9 cellular contexts compared by ENCODE assay signal in the genomic region with DNA sequence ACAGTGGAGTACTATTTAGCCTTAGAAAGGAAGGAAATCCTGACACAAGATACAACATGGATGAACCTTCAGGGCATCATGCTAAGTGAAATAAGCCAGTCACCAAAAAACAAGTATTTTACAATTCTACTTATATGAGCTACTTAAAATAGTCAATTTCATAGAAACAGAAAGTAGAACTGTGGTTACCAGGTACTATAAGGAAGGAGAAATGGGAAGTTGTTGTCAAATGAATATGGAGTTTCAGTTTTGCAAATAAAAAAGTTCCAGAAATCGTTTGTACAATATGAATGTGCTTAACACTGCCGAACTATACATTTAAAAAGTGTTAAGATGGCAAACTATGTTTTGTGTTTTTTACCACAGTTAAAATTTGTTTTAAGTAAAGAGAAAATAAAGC. TPM values are rescaled to one million over a fixed set of nuclear protein-coding genes. Genes with fewer than 3 reads are reported as not detected.
DNase-seq lines count a peak whose midpoint lies in the region; ATAC-seq, FAIRE-seq and TF ChIP-seq lines count a peak whose summit lies in the region.
"Had no signal": no experiment of that assay in that cellular context is flagged by ENCODE, and none has a peak within 500 bp of the region (broad histone marks: within the 10 kb centered on the region; RNA-seq: fewer than 3 reads in every experiment).

No MANE protein-coding gene starts in this region.

- no TSS peak for BruUV-seq in GM12878 (replicated peaks; lab: Mats Ljungman, UMichigan)

- H4K20me1 ChIP-seq in GM12878 (ENCODE audit: control insufficient read depth, insufficient read depth), result no peaks in the 10 kb centered on the region

- H2BK5ac ChIP-seq in mesendoderm (ENCODE audit: low read length), result no peak overlapping the region

- no peak overlapping the region for H3K9ac ChIP-seq in GM12878 (ENCODE audit: control insufficient read depth, insufficient read depth, low read length)
- no peak overlapping the region for H3K9ac ChIP-seq in mesendoderm (ENCODE audit: low read length)

- no peaks in the 10 kb centered on the region for H3K27me3 ChIP-seq in GM12878 (replicated peaks in 1 of 2; ENCODE audit: control insufficient read depth in 2 of 2, insufficient read depth in 2 of 2, low read length in 1 of 2)
- no peaks in the 10 kb centered on the region for H3K27me3 ChIP-seq in mesendoderm (ENCODE audit: insufficient read depth, low read length, poor library complexity)
- H3K27me3 ChIP-seq: esophagus squamous epithelium had no signal

- H3K4me1 ChIP-seq in GM12878 (ENCODE audit: control insufficient read depth, insufficient read depth, low read length) (peaks cover 14% of the 10 kb centered on the region), mesendoderm (ENCODE audit: control insufficient read depth, low read depth, low read length) (no peaks in the 10 kb centered on the region)

- SMC1A ChIA-PET in GM12878 (lab: Charles Lee; ENCODE audit: uncharacterized antibody, unreplicated experiment), result interaction anchor here (0.6 to 1.8 kb wide), 8 partner anchors 11 to 107 kb away, joined by 3 to 12 read pairs (median 4); no protein-coding TSS in a partner anchor

- H3K79me1 ChIP-seq in mesendoderm (ENCODE audit: low read length), result no peaks in the 10 kb centered on the region

- POLR2A ChIA-PET in GM12878 (lab: Charles Lee), result interaction anchor here (0.6 kb wide), 1 partner anchor 17 kb away, joined by 3 read pairs; no protein-coding TSS in a partner anchor

- DNase-seq in GM12878 (ENCODE audit: low read depth, low spot score) (peak; percentile 48), NCI-H2196 treated with DMSO at 0.1 percent for 48 hours (lab: John Stamatoyannopoulos, UW; ENCODE audit: unreplicated experiment) (no peak), mesendoderm (no peak), GDM1 (lab: John Stamatoyannopoulos, UW) (no peak)
- DNase-seq in effector CD8-positive, alpha-beta T cell (lab: John Stamatoyannopoulos, UW), result no peak
- DNase-seq: esophagus squamous epithelium had no signal

- no peak for TF ChIP-seq RAD21 in GM12878 (IDR thresholded peaks at IDR 0.05; ENCODE audit: insufficient read depth, low read depth, low read length)

- 0 out of 4 replicates have a peak, but pooled peaks have one; percentile 24 to 50 for TF ChIP-seq EP300 in GM12878 (IDR thresholded peaks at IDR 0.05; ENCODE audit: borderline replicate concordance in 1 of 2, control insufficient read depth in 1 of 2, low read depth in 2 of 2, low read length in 2 of 2)

- H2AK5ac ChIP-seq in mesendoderm (ENCODE audit: low read length), result no peak overlapping the region

- ATAC-seq in GM18511 (IDR thresholded peaks at IDR 0.05; ENCODE audit: unreplicated experiment) (peak; percentile 93), GM21529 (IDR thresholded peaks at IDR 0.05; ENCODE audit: unreplicated experiment) (peak; percentile 95), HG03469 (IDR thresholded peaks at IDR 0.05; ENCODE audit: unreplicated experiment) (peak; percentile 87), GM12878 (peak; percentile 85)

- H3K36me3 ChIP-seq in GM12878 (ENCODE audit: control insufficient read depth in 2 of 2, insufficient read depth in 2 of 2, low read length in 1 of 2) (no peaks in the 10 kb centered on the region), mesendoderm (ENCODE audit: control insufficient read depth, insufficient read depth, low read length) (no peaks in the 10 kb centered on the region)
- H3K36me3 ChIP-seq: esophagus squamous epithelium had no signal

- H3K4me3 ChIP-seq in GM12878, result no peak overlapping the region
- H3K4me3 ChIP-seq in mesendoderm (ENCODE audit: low read length), result no peak overlapping the region
- H3K4me3 ChIP-seq: esophagus squamous epithelium had no signal

- no peak overlapping the region for H4K8ac ChIP-seq in mesendoderm (ENCODE audit: low read depth, low read length)

- H2AFZ ChIP-seq in GM12878 (ENCODE audit: control insufficient read depth, low read depth, low read length), result no peak overlapping the region

- H2BK15ac ChIP-seq in mesendoderm (replicated peaks; ENCODE audit: low read depth), result no peak overlapping the region

- TF ChIP-seq CTCF in GM12878 (IDR thresholded peaks at IDR 0.05 in 2 of 3, conservative IDR thresholded peaks at IDR 0.05 in 1 of 3; ENCODE audit: control insufficient read depth in 2 of 3, extremely low read depth in 1 of 3, insufficient read depth in 1 of 3, low read depth in 3 of 3, low read length in 3 of 3), result no peak

- H3K56ac ChIP-seq in mesendoderm (ENCODE audit: low read length), result no peak overlapping the region

- no peak for TF ChIP-seq POLR2A in GM12878 (IDR thresholded peaks at IDR 0.05; ENCODE audit: low read depth, low read length)

- H3K27ac ChIP-seq in GM12878 (ENCODE audit: control insufficient read depth, insufficient read depth), result no peak overlapping the region
- no peak overlapping the region for H3K27ac ChIP-seq in mesendoderm (ENCODE audit: low read depth, low read length)
- H3K27ac ChIP-seq: esophagus squamous epithelium had no signal

- RAD21 ChIA-PET in GM12878 (lab: Charles Lee; ENCODE audit: unreplicated experiment), result interaction anchor here (1.0 to 2.3 kb wide), 5 partner anchors 10 to 41 kb away, joined by 4 to 13 read pairs (median 5); no protein-coding TSS in a partner anchor

- no peak for FAIRE-seq in GM12878 (lab: Jason Lieb, UNC)

- CTCF ChIA-PET in GM12878 (lab: Yijun Ruan, JAX), result interaction anchor here (1.0 to 2.8 kb wide), 5 partner anchors 13 to 75 kb away, joined by 3 to 11 read pairs (median 3); a partner anchor contains a TSS

- in situ Hi-C loops in GM12878 (cut with MboI), result no loop called here

- peaks cover 16% of the 10 kb centered on the region for H3K9me3 ChIP-seq in GM12878 (replicated peaks; ENCODE audit: control insufficient read depth, insufficient read depth, low read length)

- no peak overlapping the region for H3K18ac ChIP-seq in mesendoderm (ENCODE audit: low read length)

- no peak overlapping the region for H2BK120ac ChIP-seq in mesendoderm (ENCODE audit: low read depth, low read length)

- no peak overlapping the region for H3K23ac ChIP-seq in mesendoderm (ENCODE audit: low read length)

- H4K5ac ChIP-seq in mesendoderm (ENCODE audit: low read length), result no peak overlapping the region

- peak overlapping the region; percentile 55 for H3K4me2 ChIP-seq in GM12878 (ENCODE audit: control insufficient read depth, insufficient read depth)
- H3K4me2 ChIP-seq in mesendoderm (ENCODE audit: low read length), result no peak overlapping the region

- no peak overlapping the region for H3K4ac ChIP-seq in mesendoderm (ENCODE audit: low read depth, low read length)

- 0% methylated on average over 2 of the region's 2 CpGs for WGBS in GM12878 (ENCODE audit: insufficient coverage, insufficient replicate concordance, low lambda C conversion rate, missing lambda C conversion rate)
- WGBS in mesendoderm (ENCODE audit: extremely low coverage, insufficient coverage, low lambda C conversion rate), result no CpG with 5 or more reads among the region's 2 CpGs

- H3K79me2 ChIP-seq in GM12878 (ENCODE audit: control insufficient read depth, insufficient read depth, low read length), result no peaks in the 10 kb centered on the region
- H3K79me2 ChIP-seq in mesendoderm (ENCODE audit: control insufficient read depth, insufficient read depth, low read length), result no peaks in the 10 kb centered on the region

- intact Hi-C loops in GM12878 (cut with micrococcal nuclease; ENCODE audit: unreplicated experiment), result no loop called here

TF ChIP-seq in GM12878, 131 proteins besides CTCF, POLR2A, EP300 and RAD21 (continues in another document):
- TF ChIP-seq GABPA (IDR thresholded peaks at IDR 0.05; ENCODE audit: low read depth), result peak; percentile 42; the same call in 1 of the 2 replicates
- TF ChIP-seq IRF4 (IDR thresholded peaks at IDR 0.05; ENCODE audit: low read depth, low read length), result peak; percentile 54; the same call in 1 of the 2 replicates
- TF ChIP-seq POLR2AphosphoS2 (IDR thresholded peaks at IDR 0.05; ENCODE audit: low read depth, low read length), result no peak
- no peak for TF ChIP-seq YBX1 (IDR thresholded peaks at IDR 0.05)
- 0 out of 2 replicates have a peak, but pooled peaks have one; percentile 76 for TF ChIP-seq MTA3 (IDR thresholded peaks at IDR 0.05; ENCODE audit: borderline replicate concordance, low read length)
- peak in 1 of 2 experiments; percentile 75; a peak in 1 of 4 replicates for TF ChIP-seq ETV6 (conservative IDR thresholded peaks at IDR 0.05 in 1 of 2, IDR thresholded peaks at IDR 0.05 in 1 of 2; ENCODE audit: borderline replicate concordance in 1 of 2, low read depth in 1 of 2)
- no peak for TF ChIP-seq ZNF622 (IDR thresholded peaks at IDR 0.05)
- 0 out of 2 replicates have a peak, but pooled peaks have one; percentile 43 for TF ChIP-seq CBFB (IDR thresholded peaks at IDR 0.05; ENCODE audit: low read depth)
- peak; percentile 76 for TF ChIP-seq MEF2B (IDR thresholded peaks at IDR 0.05; ENCODE audit: partially characterized antibody, poor library complexity, severe bottlenecking)
- peak; percentile 40; the same call in 1 of the 2 replicates for TF ChIP-seq FOXM1 (IDR thresholded peaks at IDR 0.05; ENCODE audit: low read depth, low read length)
- TF ChIP-seq ZNF217 (IDR thresholded peaks at IDR 0.05), result peak; percentile 87; the same call in 1 of the 2 replicates
- TF ChIP-seq NFIC (IDR thresholded peaks at IDR 0.05; ENCODE audit: low read depth, low read length), result peak; percentile 87
- TF ChIP-seq SPI1 (IDR thresholded peaks at IDR 0.05; ENCODE audit: borderline replicate concordance, insufficient read depth, low read depth, low read length), result peak; percentile 46; the same call in 1 of the 2 replicates
- 0 out of 2 replicates have a peak, but pooled peaks have one; percentile 52 for TF ChIP-seq MEF2A (IDR thresholded peaks at IDR 0.05; ENCODE audit: insufficient read depth, low read depth, low read length)

RNA-seq across cellular contexts. Expression of a gene that starts 26.8 kb away (rescaled TPM):
- total RNA-seq in GM12878 (2013; cell fraction: nucleolus; rRNA removed), result 18.5 and 20.6 TPM in 2 replicates
- total RNA-seq in GM12878 (2014; rRNA removed), result 1.7 and 2.6 TPM in 2 replicates
- total RNA-seq in GM12878 (2014; rRNA removed; fragmentation: Illumina TruSeq; extraction: Trizol), result 1.3 and 2.0 TPM in 2 replicates
- total RNA-seq in GM12878 (2021), result 3.7 and 4.4 TPM in 2 replicates
- polyA plus RNA-seq in GM12878 (2011; ENCODE audit: low read depth), result 7.5 TPM
- 6.2 and 8.8 TPM in 2 replicates for polyA plus RNA-seq in GM12878 (2011; rRNA removed)
- 6.0 and 8.8 TPM in 2 replicates for polyA plus RNA-seq in GM12878 (2011; cell fraction: cytosol; rRNA removed)
- 8.4 and 10.5 TPM in 2 replicates for polyA plus RNA-seq in GM12878 (2011; cell fraction: nucleus; rRNA removed)
- 4.4 and 4.6 TPM in 2 replicates for polyA plus RNA-seq in GM12878 (2012)
- 2.4 and 3.2 TPM in 2 replicates for polyA plus RNA-seq in GM12878 (2014; fragmentation: Illumina TruSeq; extraction: Trizol)
- under 1 TPM; 0.46 to 0.63 TPM for polyA plus RNA-seq in GM12878 (2014; fragmentation: Nextera tagmentation; extraction: Ambion mirVana)
- 1.0 and 1.1 TPM in 2 replicates for polyA plus RNA-seq in GM12878 (2014; rRNA removed)
- under 1 TPM; 0.60 to 0.75 TPM for polyA plus RNA-seq in GM12878 (2016; fragmentation: Nextera tagmentation; extraction: Ambion mirVana)
- polyA minus RNA-seq in GM12878 (2011; rRNA and poly(A)+ RNA removed), result 14.5 and 14.8 TPM in 2 replicates
- 4.7 and 5.3 TPM in 2 replicates for polyA minus RNA-seq in GM12878 (2011; cell fraction: cytosol; rRNA and poly(A)+ RNA removed)
- 12.2 and 23.5 TPM in 2 replicates for polyA minus RNA-seq in GM12878 (2011; cell fraction: nucleus; rRNA and poly(A)+ RNA removed)
- polyA plus RNA-seq in mesendoderm (2013, experiment 1 of 2), result 1.0 TPM
- 1.1 TPM for polyA plus RNA-seq in mesendoderm (2013, experiment 2 of 2)
